In the genomic region with DNA sequence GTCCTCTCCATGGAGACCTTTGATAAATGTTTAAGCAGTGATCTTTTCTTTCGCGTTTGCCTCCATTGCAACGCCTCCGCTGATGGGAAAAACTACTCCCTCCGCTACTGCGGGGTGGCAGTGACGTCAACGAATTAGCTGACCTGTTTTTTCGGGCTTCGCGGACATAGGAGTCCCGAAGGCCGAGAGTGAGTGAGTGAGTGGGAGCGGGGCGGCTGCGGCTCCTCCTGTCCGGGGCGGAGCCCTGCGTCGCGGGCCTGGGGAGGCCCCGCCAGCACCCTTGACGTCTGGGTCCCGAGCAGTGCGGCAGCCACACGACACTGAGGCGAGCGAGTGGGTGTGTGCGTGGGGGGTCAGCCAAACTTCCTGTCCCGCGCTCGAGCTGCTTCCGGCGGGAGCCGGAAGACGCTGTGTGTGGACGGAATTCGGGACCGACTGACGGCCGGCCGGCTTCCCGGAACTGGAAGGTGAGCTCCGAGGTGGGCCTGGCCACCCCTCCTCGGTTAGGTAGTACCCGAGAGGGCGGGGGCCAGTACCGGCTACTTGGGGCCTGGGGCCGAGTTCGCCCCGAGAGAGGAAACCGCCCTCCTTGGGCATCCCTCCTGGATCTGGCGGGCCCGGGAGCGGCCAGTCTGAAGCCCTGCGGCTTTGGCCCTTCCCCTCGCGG, we compare ENCODE assay signal across 8 cellular contexts. TPM values are rescaled to one million over a fixed set of nuclear protein-coding genes. Genes with fewer than 3 reads are reported as not detected.
DNase-seq lines count a peak whose midpoint lies in the region; ATAC-seq, FAIRE-seq and TF ChIP-seq lines count a peak whose summit lies in the region.

A gene with protein sequence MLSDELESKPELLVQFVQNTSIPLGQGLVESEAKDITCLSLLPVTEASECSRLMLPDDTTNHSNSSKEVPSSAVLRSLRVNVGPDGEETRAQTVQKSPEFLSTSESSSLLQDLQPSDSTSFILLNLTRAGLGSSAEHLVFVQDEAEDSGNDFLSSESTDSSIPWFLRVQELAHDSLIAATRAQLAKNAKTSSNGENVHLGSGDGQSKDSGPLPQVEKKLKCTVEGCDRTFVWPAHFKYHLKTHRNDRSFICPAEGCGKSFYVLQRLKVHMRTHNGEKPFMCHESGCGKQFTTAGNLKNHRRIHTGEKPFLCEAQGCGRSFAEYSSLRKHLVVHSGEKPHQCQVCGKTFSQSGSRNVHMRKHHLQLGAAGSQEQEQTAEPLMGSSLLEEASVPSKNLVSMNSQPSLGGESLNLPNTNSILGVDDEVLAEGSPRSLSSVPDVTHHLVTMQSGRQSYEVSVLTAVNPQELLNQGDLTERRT (plus strand): TSS at position 411 of the 667 bp plus-strand sequence. CDS start 5,317 bp downstream, outside the sequence.

- peak within 1 kb of the TSS; percentile 62 for H3K4me3 ChIP-seq in GM12864 (ENCODE audit: low read depth, low read length)
- H3K4me3 ChIP-seq in pancreas: peak within 1 kb of the TSS; percentile 64 to 97 (median 86)
- peak within 1 kb of the TSS; percentile 74 to 98 for H3K4me3 ChIP-seq in tibial artery

- H3K27me3 ChIP-seq in pancreas (no peaks in the 10 kb centered on the region), tibial artery (no peaks in the 10 kb centered on the region)

- H3K9me3 ChIP-seq in pancreas (no peaks in the 10 kb centered on the region), tibial artery (no peaks in the 10 kb centered on the region)

- intact Hi-C loops in Right ventricle myocardium inferior (cut with DNase I): loop anchor here (2.0 to 5.0 kb wide), 3 partner anchors 36 to 159 kb away; a partner anchor contains a TSS
- intact Hi-C loops in pancreas (cut with DNase I): no loop called here
- intact Hi-C loops in tibial artery (cut with DNase I; ENCODE audit: low total_unique reads): loop anchor here (2.0 to 5.0 kb wide), 2 partner anchors 36 to 169 kb away; a partner anchor contains a TSS

- H3K27ac ChIP-seq in pancreas (peak within 1 kb of the TSS; percentile 68 to 91 (median 86)), tibial artery (peak within 1 kb of the TSS; percentile 93 to 95)

- H3K4me1 ChIP-seq in pancreas: peaks cover 3 to 19% (median 9%) of the 10 kb centered on the region in 3 donors
- peaks cover 0 to 33% (median 23%) of the 10 kb centered on the region in 4 donors for H3K4me1 ChIP-seq in tibial artery

- TF ChIP-seq CTCF in GM12864 (IDR thresholded peaks at IDR 0.05; ENCODE audit: low read depth, low read length, missing control alignments): no peak
- TF ChIP-seq CTCF in pancreas (IDR thresholded peaks at IDR 0.05): no peak
- no peak for TF ChIP-seq CTCF in tibial artery (IDR thresholded peaks at IDR 0.05)

- DNase-seq in GM12864 (ENCODE audit: low read depth) (peak; percentile 86), NCI-H1417 (lab: John Stamatoyannopoulos, UW) (peak; percentile 88 to 93 (median 92)), SW 1271 (lab: John Stamatoyannopoulos, UW) (peak; percentile 91 to 96), Right ventricle myocardium inferior (ENCODE audit: missing footprints) (peak; percentile 98), pancreas (peak; percentile 90 to 96 (median 92)), tibial artery (peak; percentile 94 to 98)
- peak; percentile 82 for DNase-seq in activated naive CD8-positive, alpha-beta T cell treated with anti-CD3 and anti-CD28 coated beads, Interleukin-2, amount 50 U/mL, for 16 hours (ENCODE audit: low read depth, low spot score)

- ATAC-seq in HG02759 (IDR thresholded peaks at IDR 0.05; ENCODE audit: unreplicated experiment) (peak; percentile 98), Right ventricle myocardium inferior (peak; percentile 100), pancreas (peak; percentile 96 to 99 (median 97))

- H3K36me3 ChIP-seq in pancreas: no peaks in the 10 kb centered on the region
- H3K36me3 ChIP-seq in tibial artery: no peaks in the 10 kb centered on the region

- 0% methylated on average over 48 to 58 of the region's 58 CpGs for WGBS in pancreas, 2 donors

- peak; percentile 13 for FAIRE-seq in pancreas (lab: Jason Lieb, UNC)

RNA-seq across cellular contexts. Expression of the gene that starts here (rescaled TPM):
- total RNA-seq in Right ventricle myocardium inferior: 16.0 TPM
- total RNA-seq in pancreas: 10 to 100 TPM; 13.3 to 24.2 (median 15.8) TPM
- 10 to 100 TPM; 15.3 to 23.4 TPM for polyA plus RNA-seq in pancreas

Comparison
In these comparisons a context has a peak if more than half of its experiments do, and no peak if none do; other contexts are left out.
1. Peak in every context shown above with its lines: DNase-seq, ATAC-seq, H3K4me3 ChIP-seq and H3K27ac ChIP-seq.
2. intact Hi-C loops: an anchor here in Right ventricle myocardium inferior (2.0 to 5.0 kb wide) and tibial artery (2.0 to 5.0 kb wide); none called in pancreas.